In genomic region chr17:64368277-64368676, GRCh38 we compare ENCODE assay signal across 16 cellular contexts. TPM values are rescaled to one million over a fixed set of nuclear protein-coding genes. Genes with fewer than 3 reads are reported as not detected.
DNase-seq lines count a peak whose midpoint lies in the region; ATAC-seq and TF ChIP-seq lines count a peak whose summit lies in the region.
"Had no signal": no experiment of that assay in that cellular context is flagged by ENCODE, and none has a peak within 500 bp of the region (broad histone marks: within the 10 kb centered on the region; RNA-seq: fewer than 3 reads in every experiment).

No MANE protein-coding gene starts in this region.

- H3K36me3 ChIP-seq in left ventricle myocardium inferior (peaks cover 18% of the 10 kb centered on the region), lower lobe of right lung (peaks cover 43% of the 10 kb centered on the region)

- H3K27me3 Mint-ChIP-seq in activated naive CD8-positive, alpha-beta T cell treated with anti-CD3 and anti-CD28 coated beads for 36 hours, result no peaks in the 10 kb centered on the region
- peaks cover 5% of the 10 kb centered on the region for H3K27me3 Mint-ChIP-seq in endothelial cell (ENCODE audit: unreplicated experiment)
- no peaks in the 10 kb centered on the region for H3K27me3 Mint-ChIP-seq in activated T-helper 2 cell treated with anti-CD3 and anti-CD28 coated beads, Interferon-gamma antibody, Interleukin-2, Interleukin-4, amounts not matched to agents 10 μg/mL and 5 μg/mL and 100 μg/mL, durations not matched to agents 14 hours and 24 hours and 36 hours (ENCODE audit: low read depth)
- H3K27me3 Mint-ChIP-seq: B cell had no signal

- DNase-seq in Right ventricle myocardium inferior (ENCODE audit: missing footprints) (peak; percentile 26), left ventricle myocardium inferior (no peak), endothelial cell (ENCODE audit: low spot score) (no peak), lower lobe of right lung (no peak)
- DNase-seq in activated naive CD8-positive, alpha-beta T cell treated with anti-CD3 and anti-CD28 coated beads for 36 hours, result no peak
- DNase-seq in activated T-helper 2 cell treated with anti-CD3 and anti-CD28 coated beads, Interferon-gamma antibody, Interleukin-2, Interleukin-4, amounts not matched to agents 10 μg/mL and 5 μg/mL and 100 μg/mL, durations not matched to agents 14 hours and 24 hours and 36 hours (ENCODE audit: low spot score), result no peak
- DNase-seq: C1 segment of cervical spinal cord; CD4-positive, alpha-beta memory T cell; COR-L47; DMS153; DMS79 treated with DMSO at 0.1 percent for 48 hours; EL; H7 had no signal

- H3K27ac ChIP-seq in left ventricle myocardium inferior (replicated peaks), result no peak overlapping the region
- H3K27ac ChIP-seq in lower lobe of right lung, result no peak overlapping the region

- no peaks in the 10 kb centered on the region for H3K9me3 ChIP-seq in left ventricle myocardium inferior (replicated peaks)
- H3K9me3 ChIP-seq in lower lobe of right lung, result no peaks in the 10 kb centered on the region

- intact Hi-C loops in Right ventricle myocardium inferior (cut with DNase I), result no loop called here
- intact Hi-C loops in left ventricle myocardium inferior (cut with micrococcal nuclease), result no loop called here
- intact Hi-C loops in activated T-helper 2 cell treated with anti-CD3 and anti-CD28 coated beads, Interferon-gamma antibody, Interleukin-2, Interleukin-4, amounts not matched to agents 10 μg/mL and 5 μg/mL and 100 μg/mL, durations not matched to agents 14 hours and 24 hours and 36 hours (cut with micrococcal nuclease), result no loop called here
- intact Hi-C loops in lower lobe of right lung (cut with DNase I), result no loop called here

- peaks cover 27% of the 10 kb centered on the region for H3K4me1 Mint-ChIP-seq in activated naive CD8-positive, alpha-beta T cell treated with anti-CD3 and anti-CD28 coated beads for 36 hours
- H3K4me1 Mint-ChIP-seq in endothelial cell (ENCODE audit: unreplicated experiment), result peaks cover 6% of the 10 kb centered on the region
- no peaks in the 10 kb centered on the region for H3K4me1 Mint-ChIP-seq in activated T-helper 2 cell treated with anti-CD3 and anti-CD28 coated beads, Interferon-gamma antibody, Interleukin-2, Interleukin-4, amounts not matched to agents 10 μg/mL and 5 μg/mL and 100 μg/mL, durations not matched to agents 14 hours and 24 hours and 36 hours (ENCODE audit: low read depth)
- H3K4me1 Mint-ChIP-seq: B cell; CD4-positive, alpha-beta memory T cell; GM23338 had no signal

- H3K27ac Mint-ChIP-seq in activated naive CD8-positive, alpha-beta T cell treated with anti-CD3 and anti-CD28 coated beads for 36 hours, result peak overlapping the region; percentile 16
- no peak overlapping the region for H3K27ac Mint-ChIP-seq in endothelial cell (ENCODE audit: unreplicated experiment)
- H3K27ac Mint-ChIP-seq in activated T-helper 2 cell treated with anti-CD3 and anti-CD28 coated beads, Interferon-gamma antibody, Interleukin-2, Interleukin-4, amounts not matched to agents 10 μg/mL and 5 μg/mL and 100 μg/mL, durations not matched to agents 14 hours and 24 hours and 36 hours, result no peak overlapping the region
- H3K27ac Mint-ChIP-seq: B cell; CD4-positive, alpha-beta memory T cell; GM23338 had no signal

- H3K4me3 ChIP-seq in left ventricle myocardium inferior (no peak overlapping the region), lower lobe of right lung (no peak overlapping the region)
- H3K4me3 ChIP-seq: GM23338 had no signal

- H3K9me3 Mint-ChIP-seq in activated naive CD8-positive, alpha-beta T cell treated with anti-CD3 and anti-CD28 coated beads for 36 hours, result no peaks in the 10 kb centered on the region
- H3K9me3 Mint-ChIP-seq in endothelial cell (ENCODE audit: unreplicated experiment), result no peaks in the 10 kb centered on the region
- no peaks in the 10 kb centered on the region for H3K9me3 Mint-ChIP-seq in activated T-helper 2 cell treated with anti-CD3 and anti-CD28 coated beads, Interferon-gamma antibody, Interleukin-2, Interleukin-4, amounts not matched to agents 10 μg/mL and 5 μg/mL and 100 μg/mL, durations not matched to agents 14 hours and 24 hours and 36 hours
- H3K9me3 Mint-ChIP-seq: CD4-positive, alpha-beta memory T cell; GM23338 had no signal

- H3K36me3 Mint-ChIP-seq in activated naive CD8-positive, alpha-beta T cell treated with anti-CD3 and anti-CD28 coated beads for 36 hours, result peaks cover 36% of the 10 kb centered on the region
- H3K36me3 Mint-ChIP-seq in endothelial cell (ENCODE audit: low read depth, unreplicated experiment), result peaks cover 49% of the 10 kb centered on the region
- peaks cover 3% of the 10 kb centered on the region for H3K36me3 Mint-ChIP-seq in activated T-helper 2 cell treated with anti-CD3 and anti-CD28 coated beads, Interferon-gamma antibody, Interleukin-2, Interleukin-4, amounts not matched to agents 10 μg/mL and 5 μg/mL and 100 μg/mL, durations not matched to agents 14 hours and 24 hours and 36 hours (ENCODE audit: low read depth)
- H3K36me3 Mint-ChIP-seq: CD4-positive, alpha-beta memory T cell had no signal

- TF ChIP-seq CTCF in left ventricle myocardium inferior (IDR thresholded peaks at IDR 0.05; ENCODE audit: borderline replicate concordance), result no peak
- no peak for TF ChIP-seq CTCF in endothelial cell (IDR thresholded peaks at IDR 0.05; ENCODE audit: unreplicated experiment)
- no peak for TF ChIP-seq CTCF in lower lobe of right lung (IDR thresholded peaks at IDR 0.05)

- no peaks in the 10 kb centered on the region for H3K27me3 ChIP-seq in left ventricle myocardium inferior (ENCODE audit: low read depth)
- no peaks in the 10 kb centered on the region for H3K27me3 ChIP-seq in lower lobe of right lung (ENCODE audit: low read depth)

- H3K4me1 ChIP-seq in left ventricle myocardium inferior (peaks cover 5% of the 10 kb centered on the region), lower lobe of right lung (peaks cover 5% of the 10 kb centered on the region)

- H3K4me3 Mint-ChIP-seq in activated naive CD8-positive, alpha-beta T cell treated with anti-CD3 and anti-CD28 coated beads for 36 hours, result no peak overlapping the region
- H3K4me3 Mint-ChIP-seq in endothelial cell (ENCODE audit: unreplicated experiment), result peak overlapping the region; percentile 37
- H3K4me3 Mint-ChIP-seq in activated T-helper 2 cell treated with anti-CD3 and anti-CD28 coated beads, Interferon-gamma antibody, Interleukin-2, Interleukin-4, amounts not matched to agents 10 μg/mL and 5 μg/mL and 100 μg/mL, durations not matched to agents 14 hours and 24 hours and 36 hours (ENCODE audit: low read depth), result no peak overlapping the region
- H3K4me3 Mint-ChIP-seq: B cell; CD4-positive, alpha-beta memory T cell; GM23338 had no signal

- no peak for ATAC-seq in Right ventricle myocardium inferior
- no peak for ATAC-seq in HG03354 (IDR thresholded peaks at IDR 0.05; ENCODE audit: poor library complexity, severe bottlenecking, unreplicated experiment)
- ATAC-seq in lower lobe of right lung, result no peak
- ATAC-seq: GM23338 had no signal

RNA-seq across cellular contexts. Expression of gene PECAM1, which starts 22.4 kb away (rescaled TPM):
- total RNA-seq in Right ventricle myocardium inferior (116 TPM), left ventricle myocardium inferior (106 TPM), endothelial cell (ENCODE audit: unreplicated experiment) (844 TPM), lower lobe of right lung (679 TPM)
- total RNA-seq in activated naive CD8-positive, alpha-beta T cell treated with anti-CD3 and anti-CD28 coated beads for 36 hours, result 10 to 100 TPM; 35.6 to 37.6 TPM
- total RNA-seq in activated T-helper 2 cell treated with anti-CD3 and anti-CD28 coated beads, Interferon-gamma antibody, Interleukin-2, Interleukin-4, amounts not matched to agents 10 μg/mL and 5 μg/mL and 100 μg/mL, durations not matched to agents 14 hours and 24 hours and 36 hours, result 9.8 and 11.1 TPM in 2 replicates
- total RNA-seq: GM23338 had no signal
